In genomic region chr22:38487946-38488345, GRCh38 we compare ENCODE assay signal across 2 cellular contexts.
TF ChIP-seq lines count a peak whose summit lies in the region.

No MANE protein-coding gene starts in this region.

TF ChIP-seq in GM23338, 12 proteins besides CTCF, POLR2A, EP300 and RAD21:
- TF ChIP-seq POLR2AphosphoS5 (IDR thresholded peaks at IDR 0.05; ENCODE audit: low read depth) (peak; percentile 22; the same call in 1 of the 2 replicates), ETS1 (IDR thresholded peaks at IDR 0.05) (no peak)

TF ChIP-seq in K562, 482 proteins besides CTCF, POLR2A, EP300 and RAD21:
- TF ChIP-seq, protein P1, sequence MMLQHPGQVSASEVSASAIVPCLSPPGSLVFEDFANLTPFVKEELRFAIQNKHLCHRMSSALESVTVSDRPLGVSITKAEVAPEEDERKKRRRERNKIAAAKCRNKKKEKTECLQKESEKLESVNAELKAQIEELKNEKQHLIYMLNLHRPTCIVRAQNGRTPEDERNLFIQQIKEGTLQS (IDR thresholded peaks at IDR 0.05) = no peak
- TF ChIP-seq, protein P1 (CRISPR knock-in tag; conservative IDR thresholded peaks at IDR 0.05) = no peak
- no peak for TF ChIP-seq ATF7 (IDR thresholded peaks at IDR 0.05)
- TF ChIP-seq, protein P2, sequence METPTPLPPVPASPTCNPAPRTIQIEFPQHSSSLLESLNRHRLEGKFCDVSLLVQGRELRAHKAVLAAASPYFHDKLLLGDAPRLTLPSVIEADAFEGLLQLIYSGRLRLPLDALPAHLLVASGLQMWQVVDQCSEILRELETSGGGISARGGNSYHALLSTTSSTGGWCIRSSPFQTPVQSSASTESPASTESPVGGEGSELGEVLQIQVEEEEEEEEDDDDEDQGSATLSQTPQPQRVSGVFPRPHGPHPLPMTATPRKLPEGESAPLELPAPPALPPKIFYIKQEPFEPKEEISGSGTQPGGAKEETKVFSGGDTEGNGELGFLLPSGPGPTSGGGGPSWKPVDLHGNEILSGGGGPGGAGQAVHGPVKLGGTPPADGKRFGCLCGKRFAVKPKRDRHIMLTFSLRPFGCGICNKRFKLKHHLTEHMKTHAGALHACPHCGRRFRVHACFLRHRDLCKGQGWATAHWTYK (CRISPR knock-in tag; IDR thresholded peaks at IDR 0.05) = no peak
- peak; percentile 39 for TF ChIP-seq POLR2B (IDR thresholded peaks at IDR 0.05; ENCODE audit: low read depth, partially characterized antibody)
- TF ChIP-seq POLR2AphosphoS2 (IDR thresholded peaks at IDR 0.05; ENCODE audit: low read length) = 0 out of 2 replicates have a peak, but pooled peaks have one; percentile 56
- no peak for TF ChIP-seq UBTF (IDR thresholded peaks at IDR 0.05; ENCODE audit: borderline replicate concordance in 1 of 2, low read depth in 2 of 2, low read length in 2 of 2)
- no peak for TF ChIP-seq ADNP (tag; IDR thresholded peaks at IDR 0.05)
- no peak for TF ChIP-seq SAFB (IDR thresholded peaks at IDR 0.05; ENCODE audit: borderline replicate concordance, low read depth, low read length)
- no peak for TF ChIP-seq SMARCB1 (IDR thresholded peaks at IDR 0.05; ENCODE audit: insufficient read length, low read depth)
- TF ChIP-seq KLF13 (tag; IDR thresholded peaks at IDR 0.05; ENCODE audit: borderline replicate concordance, low read depth) = no peak
- no peak for TF ChIP-seq HSF4 (CRISPR knock-in tag; IDR thresholded peaks at IDR 0.05; ENCODE audit: borderline replicate concordance)
- no peak for TF ChIP-seq POU5F1 (IDR thresholded peaks at IDR 0.05; ENCODE audit: borderline replicate concordance, low read depth, low read length, partially characterized antibody)
